Comparison of ENCODE assay signal across 12 cellular contexts in genomic region chr5:37859805-37860204, GRCh38. TPM values are rescaled to one million over a fixed set of nuclear protein-coding genes. Genes with fewer than 3 reads are reported as not detected.
DNase-seq lines count a peak whose midpoint lies in the region; ATAC-seq and TF ChIP-seq lines count a peak whose summit lies in the region.
"Had no signal": no experiment of that assay in that cellular context is flagged by ENCODE, and none has a peak within 500 bp of the region (broad histone marks: within the 10 kb centered on the region; RNA-seq: fewer than 3 reads in every experiment).

No MANE protein-coding gene starts in this region.

- H3K9me3 ChIP-seq in MG63: no peaks in the 10 kb centered on the region
- no peaks in the 10 kb centered on the region for H3K9me3 ChIP-seq in colonic mucosa
- H3K9me3 ChIP-seq: esophagus squamous epithelium had no signal

- no peak overlapping the region for H3K27ac ChIP-seq in colonic mucosa
- H3K27ac ChIP-seq: esophagus squamous epithelium had no signal

- H3K27me3 ChIP-seq in MG63: no peaks in the 10 kb centered on the region
- H3K27me3 ChIP-seq in colonic mucosa: no peaks in the 10 kb centered on the region
- H3K27me3 ChIP-seq: esophagus squamous epithelium had no signal

- no peak overlapping the region for H3K9ac ChIP-seq in colonic mucosa (ENCODE audit: low read depth in 2 of 2, low read length in 2 of 2)

- no peaks in the 10 kb centered on the region for H3K36me3 ChIP-seq in MG63
- no peaks in the 10 kb centered on the region for H3K36me3 ChIP-seq in colonic mucosa
- H3K36me3 ChIP-seq: esophagus squamous epithelium had no signal

- ATAC-seq in GM18858 (IDR thresholded peaks at IDR 0.05; ENCODE audit: unreplicated experiment): peak; percentile 99
- peak; percentile 98 for ATAC-seq in GM21717 (IDR thresholded peaks at IDR 0.05; ENCODE audit: unreplicated experiment)
- peak; percentile 96 for ATAC-seq in HG03280 (IDR thresholded peaks at IDR 0.05; ENCODE audit: unreplicated experiment)
- ATAC-seq: left cardiac atrium had no signal

- intact Hi-C loops in colonic mucosa (cut with DNase I): no loop called here

- DNase-seq in SIG-M5 (lab: John Stamatoyannopoulos, UW) (peak; percentile 15), NCI-H128 (lab: John Stamatoyannopoulos, UW; ENCODE audit: unreplicated experiment) (no peak), MG63 (no peak), HuH-7.5 (ENCODE audit: low spot score) (no peak), colonic mucosa (no peak)
- DNase-seq: esophagus squamous epithelium, left cardiac atrium, NCI-H146, SHP77 treated with DMSO at 0.1 percent for 48 hours had no signal

- no peak for TF ChIP-seq CTCF in colonic mucosa (IDR thresholded peaks at IDR 0.05)

- no peak overlapping the region for H3K4me3 ChIP-seq in MG63
- no peak overlapping the region for H3K4me3 ChIP-seq in colonic mucosa
- H3K4me3 ChIP-seq: esophagus squamous epithelium had no signal

- no peaks in the 10 kb centered on the region for H3K4me1 ChIP-seq in colonic mucosa
- H3K4me1 ChIP-seq: esophagus squamous epithelium had no signal

RNA-seq across cellular contexts. Expression of gene GDNF, which starts 20.0 kb away (rescaled TPM):
- not detected in 2 replicates for total RNA-seq in MG63 (2014; rRNA removed; shearing (Covaris generic); ENCODE audit: low replicate concordance)
- 1 to 10 TPM in 1 of 2 donors, under 1 TPM in 1; 0.82 to 1.6 TPM for total RNA-seq in colonic mucosa
